Comparison of ENCODE assay signal across 12 cellular contexts in the genomic region with DNA sequence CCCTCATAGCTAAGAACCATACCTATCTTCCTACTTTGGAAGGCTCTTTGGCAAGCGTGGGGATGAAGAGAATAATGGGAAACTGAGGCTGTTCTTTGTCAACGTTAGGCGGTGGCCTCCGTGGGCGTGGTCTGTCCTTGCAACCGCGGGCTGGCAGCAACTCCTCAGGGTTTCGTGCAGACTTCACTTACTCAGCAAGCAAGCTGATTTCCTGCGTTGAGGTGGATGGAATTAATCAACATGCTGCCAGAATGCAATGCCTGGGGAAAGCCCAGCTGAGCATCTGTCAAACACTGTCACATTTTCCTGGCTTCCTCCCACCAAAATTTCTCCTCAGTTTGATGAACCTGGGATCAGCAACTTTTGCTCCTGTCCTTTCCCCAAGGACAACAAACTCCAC.
DNase-seq lines count a peak whose midpoint lies in the region; ATAC-seq lines count a peak whose summit lies in the region.
"Had no signal": no experiment of that assay in that cellular context is flagged by ENCODE, and none has a peak within 500 bp of the region (broad histone marks: within the 10 kb centered on the region; RNA-seq: fewer than 3 reads in every experiment).

No MANE protein-coding gene starts in this region.

- H3K27ac Mint-ChIP-seq in stimulated activated memory B cell treated with anti-CD40 and anti-IgM and Interleukin-4, amounts not matched to agents 10 μg/mL and 1 μg/mL and 100 μg/mL, for 72 hours: no peak overlapping the region
- H3K27ac Mint-ChIP-seq: activated B cell treated with CpG ODN at 0.5 μM for 24 hours had no signal

- peaks cover 63% of the 10 kb centered on the region for H3K27me3 Mint-ChIP-seq in stimulated activated memory B cell treated with anti-CD40 and anti-IgM and Interleukin-4, amounts not matched to agents 10 μg/mL and 1 μg/mL and 100 μg/mL, for 72 hours

- H3K36me3 ChIP-seq in SK-N-MC (ENCODE audit: insufficient read depth, low read length): 0 out of 2 replicates have a peak, but pooled peaks cover 3% of the 10 kb centered on the region
- H3K36me3 ChIP-seq: BLaER1, esophagus muscularis mucosa had no signal

- 0 out of 2 replicates have a peak overlapping the region, but pooled peaks have one; percentile 39 for H3K27ac ChIP-seq in SK-N-MC
- H3K27ac ChIP-seq: BLaER1, esophagus muscularis mucosa had no signal

- no peak overlapping the region for H3K9ac ChIP-seq in SK-N-MC (ENCODE audit: insufficient read length)
- H3K9ac ChIP-seq: BLaER1 had no signal

- no peak overlapping the region for H3K4me3 Mint-ChIP-seq in stimulated activated memory B cell treated with anti-CD40 and anti-IgM and Interleukin-4, amounts not matched to agents 10 μg/mL and 1 μg/mL and 100 μg/mL, for 72 hours
- H3K4me3 Mint-ChIP-seq: activated B cell treated with CpG ODN at 0.5 μM for 24 hours had no signal

- no peak for ATAC-seq in stimulated activated memory B cell treated with anti-CD40 and anti-IgM and Interleukin-4, amounts not matched to agents 10 μg/mL and 1 μg/mL and 100 μg/mL, for 72 hours

- no peaks in the 10 kb centered on the region for H3K36me3 Mint-ChIP-seq in stimulated activated memory B cell treated with anti-CD40 and anti-IgM and Interleukin-4, amounts not matched to agents 10 μg/mL and 1 μg/mL and 100 μg/mL, for 72 hours

- no peaks in the 10 kb centered on the region for H3K9me3 ChIP-seq in SK-N-MC (ENCODE audit: low read depth, low read length)
- H3K9me3 ChIP-seq: BLaER1, esophagus muscularis mucosa had no signal

- H3K9me3 Mint-ChIP-seq in stimulated activated memory B cell treated with anti-CD40 and anti-IgM and Interleukin-4, amounts not matched to agents 10 μg/mL and 1 μg/mL and 100 μg/mL, for 72 hours: no peaks in the 10 kb centered on the region
- H3K9me3 Mint-ChIP-seq: activated B cell treated with CpG ODN at 0.5 μM for 24 hours had no signal

- DNase-seq in activated effector memory CD4-positive, alpha-beta T cell treated with anti-CD3 and anti-CD28 coated beads, Interleukin-2, amount 50 U/mL, for 16 hours: peak; percentile 67
- no peak for DNase-seq in activated effector memory CD4-positive, alpha-beta T cell treated with Interleukin-2 at 50 U/mL for 16 hours
- DNase-seq in SK-N-MC (ENCODE audit: low read depth, low spot score) (no peak), fibroblast of gingiva (ENCODE audit: low read depth) (peak; percentile 18), anterior cingulate cortex (lab: John Stamatoyannopoulos, UW) (no peak), foreskin melanocyte (no peak)
- peak; percentile 23 to 25 for DNase-seq in stimulated activated CD8-positive, alpha-beta memory T cell treated with anti-CD3 and anti-CD28 coated beads, Interleukin-2, amount 100 ng/mL, for 48 hours (ENCODE audit: low read depth in 2 of 2)
- DNase-seq: activated B cell treated with CpG ODN at 0.5 μM for 24 hours, occipital lobe had no signal

- H3K4me1 Mint-ChIP-seq in stimulated activated memory B cell treated with anti-CD40 and anti-IgM and Interleukin-4, amounts not matched to agents 10 μg/mL and 1 μg/mL and 100 μg/mL, for 72 hours: no peaks in the 10 kb centered on the region
- H3K4me1 Mint-ChIP-seq: activated B cell treated with CpG ODN at 0.5 μM for 24 hours had no signal

- H3K4me3 ChIP-seq in SK-N-MC: peak overlapping the region; percentile 48
- H3K4me3 ChIP-seq: BLaER1, esophagus muscularis mucosa had no signal

Comparison
In these comparisons a context has a peak if more than half of its experiments do, and no peak if none do; other contexts are left out.
1. DNase-seq: peak in activated effector memory CD4-positive, alpha-beta T cell treated with anti-CD3 and anti-CD28 coated beads, Interleukin-2, amount 50 U/mL, for 16 hours (single experiment), fibroblast of gingiva (single experiment) and stimulated activated CD8-positive, alpha-beta memory T cell treated with anti-CD3 and anti-CD28 coated beads, Interleukin-2, amount 100 ng/mL, for 48 hours (2 of 2); none in activated effector memory CD4-positive, alpha-beta T cell treated with Interleukin-2 at 50 U/mL for 16 hours (single experiment), SK-N-MC (single experiment), anterior cingulate cortex (0 of 58) and foreskin melanocyte (single experiment).